In the genomic region with DNA sequence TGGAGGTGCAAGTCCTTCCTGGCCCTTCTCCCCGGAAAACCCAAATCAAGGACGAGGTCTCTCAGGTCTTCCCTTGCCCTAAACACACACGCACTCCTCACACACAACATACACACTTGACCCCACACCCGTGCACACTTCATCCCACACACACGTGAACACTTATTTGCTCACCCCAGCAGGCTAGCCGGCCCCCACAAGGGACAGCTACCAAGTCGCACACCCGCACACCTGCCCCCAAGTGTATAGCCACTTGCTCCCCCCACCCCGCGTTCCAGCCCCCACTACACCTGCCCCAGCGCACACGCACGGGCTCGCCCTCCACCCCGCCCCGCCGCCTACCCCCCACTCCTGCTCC, we compare ENCODE assay signal across 8 cellular contexts. TPM values are rescaled to one million over a fixed set of nuclear protein-coding genes. Genes with fewer than 3 reads are reported as not detected.
DNase-seq lines count a peak whose midpoint lies in the region; ATAC-seq and TF ChIP-seq lines count a peak whose summit lies in the region.

No MANE protein-coding gene starts in this region.

- H3K27me3 ChIP-seq in prostate gland (replicated peaks; ENCODE audit: insufficient read depth): no peaks in the 10 kb centered on the region

- no peaks in the 10 kb centered on the region for H3K9me3 ChIP-seq in prostate gland

- POLR2A ChIA-PET in activated CD4-positive, alpha-beta memory T cell treated with anti-CD3 and anti-CD28 coated beads, Interleukin-2, amount 10 ng/mL, durations not matched to agents 7 days and 5 days (lab: Charles Lee): interaction anchor here (1.3 to 2.3 kb wide), 4 partner anchors 9 to 831 kb away, joined by 3 to 18 read pairs (median 6); a partner anchor contains a TSS

- H3K4me1 Mint-ChIP-seq in activated CD4-positive, alpha-beta memory T cell treated with anti-CD3 and anti-CD28 coated beads, Interleukin-2, amount 10 ng/mL, durations not matched to agents 7 days and 5 days: peaks cover 32% of the 10 kb centered on the region

- in situ Hi-C loops in ACHN (cut with HindIII; ENCODE audit: low pct_ligation_motif_present, low pct_unique_long_range_greater_than_20kb, low sequenced_read_pairs): no loop called here

- peak overlapping the region; percentile 73 to 88 for H3K27ac ChIP-seq in prostate gland

- peak; percentile 7 for ATAC-seq in HG03039 (IDR thresholded peaks at IDR 0.05; ENCODE audit: unreplicated experiment)
- ATAC-seq in GM21619 (IDR thresholded peaks at IDR 0.05; ENCODE audit: unreplicated experiment): no peak

- intact Hi-C loops in prostate gland (cut with DNase I): no loop called here

- no peaks in the 10 kb centered on the region for H3K27me3 Mint-ChIP-seq in activated CD4-positive, alpha-beta memory T cell treated with anti-CD3 and anti-CD28 coated beads, Interleukin-2, amount 10 ng/mL, durations not matched to agents 7 days and 5 days

- no peaks in the 10 kb centered on the region for H3K9me3 Mint-ChIP-seq in activated CD4-positive, alpha-beta memory T cell treated with anti-CD3 and anti-CD28 coated beads, Interleukin-2, amount 10 ng/mL, durations not matched to agents 7 days and 5 days

- TF ChIP-seq CTCF in GM10266 (IDR thresholded peaks at IDR 0.05; ENCODE audit: control insufficient read depth, insufficient read depth, low read depth, missing control alignments) (no peak), prostate gland (IDR thresholded peaks at IDR 0.05) (no peak)

- under 1% methylated on average over 16 of the region's 17 CpGs for WGBS in prostate gland

- peak overlapping the region; percentile 93 for H3K4me3 Mint-ChIP-seq in activated CD4-positive, alpha-beta memory T cell treated with anti-CD3 and anti-CD28 coated beads, Interleukin-2, amount 10 ng/mL, durations not matched to agents 7 days and 5 days

- DNase-seq in GM10266 (ENCODE audit: extremely low spot score) (peak; percentile 57), globus pallidus (ENCODE audit: low spot score) (peak; percentile 38), prostate gland (ENCODE audit: low spot score) (no peak), SKM-1 treated with dmso at 0.1 percent for 144 hours (lab: John Stamatoyannopoulos, UW; ENCODE audit: unreplicated experiment) (no peak), ACHN (no peak)
- DNase-seq in activated CD4-positive, alpha-beta memory T cell treated with anti-CD3 and anti-CD28 coated beads, Interleukin-2, amount 10 ng/mL, durations not matched to agents 7 days and 5 days: peak; percentile 19

- H3K27ac Mint-ChIP-seq in activated CD4-positive, alpha-beta memory T cell treated with anti-CD3 and anti-CD28 coated beads, Interleukin-2, amount 10 ng/mL, durations not matched to agents 7 days and 5 days: peak overlapping the region; percentile 74

- CTCF ChIA-PET in activated CD4-positive, alpha-beta memory T cell treated with anti-CD3 and anti-CD28 coated beads, Interleukin-2, amount 10 ng/mL, durations not matched to agents 7 days and 5 days (lab: Charles Lee): interaction anchor here (0.8 to 1.1 kb wide), 2 partner anchors 14 to 16 kb away, joined by 3 to 4 read pairs; no protein-coding TSS in a partner anchor

- no peaks in the 10 kb centered on the region for H3K36me3 ChIP-seq in prostate gland

- no peak for TF ChIP-seq POLR2A in prostate gland (IDR thresholded peaks at IDR 0.05)

- H3K4me1 ChIP-seq in prostate gland (replicated peaks): peaks cover 10% of the 10 kb centered on the region

- peaks cover 13% of the 10 kb centered on the region for H3K36me3 Mint-ChIP-seq in activated CD4-positive, alpha-beta memory T cell treated with anti-CD3 and anti-CD28 coated beads, Interleukin-2, amount 10 ng/mL, durations not matched to agents 7 days and 5 days (ENCODE audit: low read depth)

- H3K4me3 ChIP-seq in prostate gland: peak overlapping the region; percentile 69 to 72

RNA-seq across cellular contexts. Expression of a gene that starts 0.4 kb away (rescaled TPM):
- 10 to 100 TPM; 15.9 to 17.0 TPM for total RNA-seq in activated CD4-positive, alpha-beta memory T cell treated with anti-CD3 and anti-CD28 coated beads, Interleukin-2, amount 10 ng/mL, durations not matched to agents 7 days and 5 days
- total RNA-seq in prostate gland: 10 to 100 TPM; 29.9 to 30.0 TPM

RNA-seq across cellular contexts. Expression of a gene that starts 8.2 kb away (rescaled TPM):
- 10 to 100 TPM; 22.0 to 23.5 TPM for total RNA-seq in activated CD4-positive, alpha-beta memory T cell treated with anti-CD3 and anti-CD28 coated beads, Interleukin-2, amount 10 ng/mL, durations not matched to agents 7 days and 5 days
- total RNA-seq in prostate gland: 10 to 100 TPM; 13.1 to 26.2 TPM

Comparison
In these comparisons a context has a peak if more than half of its experiments do, and no peak if none do; other contexts are left out.
1. DNase-seq: peak in GM10266 (single experiment), activated CD4-positive, alpha-beta memory T cell treated with anti-CD3 and anti-CD28 coated beads, Interleukin-2, amount 10 ng/mL, durations not matched to agents 7 days and 5 days (single experiment) and globus pallidus (single experiment); none in prostate gland (single experiment), SKM-1 treated with dmso at 0.1 percent for 144 hours (single experiment) and ACHN (single experiment).